9 cellular contexts compared by ENCODE assay signal in genomic region chr1:25694167-25694566, GRCh38.
DNase-seq lines count a peak whose midpoint lies in the region; ATAC-seq and TF ChIP-seq lines count a peak whose summit lies in the region.
"Had no signal": no experiment of that assay in that cellular context is flagged by ENCODE, and none has a peak within 500 bp of the region (broad histone marks: within the 10 kb centered on the region; RNA-seq: fewer than 3 reads in every experiment).

No MANE protein-coding gene starts in this region.

- H3K27me3 ChIP-seq in naive thymus-derived CD4-positive, alpha-beta T cell (ENCODE audit: control insufficient read depth in 2 of 2, insufficient read depth in 2 of 2, low read length in 2 of 2): no peaks in the 10 kb centered on the region
- H3K27me3 ChIP-seq in upper lobe of right lung: no peaks in the 10 kb centered on the region

- no peaks in the 10 kb centered on the region for H3K27me3 Mint-ChIP-seq in activated CD4-positive, alpha-beta T cell treated with anti-CD3 and anti-CD28 coated beads for 36 hours
- peaks cover 0 to 54% (median 0%) of the 10 kb centered on the region in 5 donors for H3K27me3 Mint-ChIP-seq in naive thymus-derived CD4-positive, alpha-beta T cell
- H3K27me3 Mint-ChIP-seq: effector memory CD8-positive, alpha-beta T cell had no signal

- POLR2A ChIA-PET in activated CD4-positive, alpha-beta T cell treated with anti-CD3 and anti-CD28 coated beads for 36 hours (lab: Charles Lee): interaction anchor here (1.0 kb wide), 1 partner anchor 18 kb away, joined by 3 read pairs; no protein-coding TSS in a partner anchor
- POLR2A ChIA-PET in naive thymus-derived CD4-positive, alpha-beta T cell (lab: Charles Lee): interaction anchor here (0.7 to 2.9 kb wide), 2 partner anchors 8 to 18 kb away, joined by 3 to 10 read pairs; no protein-coding TSS in a partner anchor

- H3K36me3 ChIP-seq in naive thymus-derived CD4-positive, alpha-beta T cell (ENCODE audit: control insufficient read depth in 2 of 3, insufficient read depth in 3 of 3, low read length in 3 of 3): peaks cover 0 to 15% (median 0%) of the 10 kb centered on the region in 3 experiments
- no peaks in the 10 kb centered on the region for H3K36me3 ChIP-seq in upper lobe of right lung

- H3K4me3 ChIP-seq in fibroblast of the aortic adventitia (ENCODE audit: low read depth, low read length) (no peak overlapping the region), upper lobe of right lung (no peak overlapping the region)
- H3K4me3 ChIP-seq in naive thymus-derived CD4-positive, alpha-beta T cell (ENCODE audit: low read length): no peak overlapping the region

- CTCF ChIA-PET in activated CD4-positive, alpha-beta T cell treated with anti-CD3 and anti-CD28 coated beads for 36 hours (lab: Charles Lee): interaction anchor here (0.6 to 3.4 kb wide), 9 partner anchors 11 to 150 kb away, joined by 3 to 16 read pairs (median 5); no protein-coding TSS in a partner anchor
- CTCF ChIA-PET in naive thymus-derived CD4-positive, alpha-beta T cell (lab: Charles Lee): interaction anchor here (0.9 to 1.6 kb wide), 3 partner anchors 52 to 81 kb away, joined by 3 to 4 read pairs (median 3); no protein-coding TSS in a partner anchor

- intact Hi-C loops in activated CD4-positive, alpha-beta T cell treated with anti-CD3 and anti-CD28 coated beads for 36 hours (cut with DNase I, micrococcal nuclease): loop anchor here in 1 of 2 experiments (5.0 kb wide), 1 partner anchor 147 kb away; no protein-coding TSS in a partner anchor
- intact Hi-C loops in naive thymus-derived CD4-positive, alpha-beta T cell (cut with micrococcal nuclease): no loop called here
- intact Hi-C loops in upper lobe of right lung (cut with DNase I): no loop called here

- no peak for TF ChIP-seq CTCF in fibroblast of the aortic adventitia (IDR thresholded peaks at IDR 0.05; ENCODE audit: insufficient read depth, low read length)
- TF ChIP-seq CTCF in upper lobe of right lung (IDR thresholded peaks at IDR 0.05): no peak

- peaks cover 0 to 68% of the 10 kb centered on the region in 2 donors for H3K4me1 ChIP-seq in naive thymus-derived CD4-positive, alpha-beta T cell (ENCODE audit: control insufficient read depth in 2 of 2, insufficient read depth in 2 of 2, low read length in 2 of 2)
- H3K4me1 ChIP-seq in upper lobe of right lung: peaks cover 33% of the 10 kb centered on the region

- DNase-seq in activated CD4-positive, alpha-beta T cell treated with anti-CD3 and anti-CD28 coated beads for 36 hours: no peak
- no peak for DNase-seq in activated CD4-positive, alpha-beta T cell treated with anti-CD3 and anti-CD28 coated beads for 1 hour
- peak; percentile 88 for DNase-seq in fibroblast of the aortic adventitia (ENCODE audit: low read depth)
- no peak for DNase-seq in naive thymus-derived CD4-positive, alpha-beta T cell
- no peak for DNase-seq in upper lobe of right lung
- DNase-seq in amniotic stem cell (lab: John Stamatoyannopoulos, UW): no peak
- no peak for DNase-seq in stimulated activated naive CD4-positive, alpha-beta T cell treated with Interleukin-2 at 50 U/mL for 16 hours (lab: John Stamatoyannopoulos, UW)
- DNase-seq: effector memory CD8-positive, alpha-beta T cell had no signal

- H3K4me3 Mint-ChIP-seq in activated CD4-positive, alpha-beta T cell treated with anti-CD3 and anti-CD28 coated beads for 36 hours: no peak overlapping the region
- H3K4me3 Mint-ChIP-seq in naive thymus-derived CD4-positive, alpha-beta T cell: no peak overlapping the region
- H3K4me3 Mint-ChIP-seq: effector memory CD8-positive, alpha-beta T cell had no signal

- no peaks in the 10 kb centered on the region for H3K9me3 Mint-ChIP-seq in activated CD4-positive, alpha-beta T cell treated with anti-CD3 and anti-CD28 coated beads for 36 hours (ENCODE audit: low read depth)
- peaks cover 0 to 2% (median 0%) of the 10 kb centered on the region in 11 donors for H3K9me3 Mint-ChIP-seq in naive thymus-derived CD4-positive, alpha-beta T cell
- H3K9me3 Mint-ChIP-seq: effector memory CD8-positive, alpha-beta T cell had no signal

- no peaks in the 10 kb centered on the region for H3K9me3 ChIP-seq in naive thymus-derived CD4-positive, alpha-beta T cell (ENCODE audit: control insufficient read depth in 2 of 3, low read length in 3 of 3)
- H3K9me3 ChIP-seq in upper lobe of right lung: no peaks in the 10 kb centered on the region

- ATAC-seq in activated CD4-positive, alpha-beta T cell treated with anti-CD3 and anti-CD28 coated beads for 36 hours: no peak
- no peak for ATAC-seq in naive thymus-derived CD4-positive, alpha-beta T cell
- ATAC-seq in upper lobe of right lung (no peak), GM21528 (IDR thresholded peaks at IDR 0.05; ENCODE audit: low FRiP score, unreplicated experiment) (no peak)
- ATAC-seq: effector memory CD8-positive, alpha-beta T cell had no signal

- peak overlapping the region; percentile 10 for H3K27ac Mint-ChIP-seq in activated CD4-positive, alpha-beta T cell treated with anti-CD3 and anti-CD28 coated beads for 36 hours
- peak overlapping the region in 7 of 9 donors; percentile 47 to 89 (median 74) for H3K27ac Mint-ChIP-seq in naive thymus-derived CD4-positive, alpha-beta T cell
- H3K27ac Mint-ChIP-seq: effector memory CD8-positive, alpha-beta T cell had no signal

- H3K36me3 Mint-ChIP-seq in activated CD4-positive, alpha-beta T cell treated with anti-CD3 and anti-CD28 coated beads for 36 hours (ENCODE audit: low read depth): peaks cover 2% of the 10 kb centered on the region
- H3K36me3 Mint-ChIP-seq in naive thymus-derived CD4-positive, alpha-beta T cell: peaks cover 0 to 16% (median 5%) of the 10 kb centered on the region in 5 donors

- H3K27ac ChIP-seq in naive thymus-derived CD4-positive, alpha-beta T cell (ENCODE audit: low read depth, low read length): no peak overlapping the region
- peak overlapping the region; percentile 83 for H3K27ac ChIP-seq in upper lobe of right lung

- peaks cover 57% of the 10 kb centered on the region for H3K4me1 Mint-ChIP-seq in activated CD4-positive, alpha-beta T cell treated with anti-CD3 and anti-CD28 coated beads for 36 hours
- peaks cover 27 to 89% (median 75%) of the 10 kb centered on the region in 7 donors for H3K4me1 Mint-ChIP-seq in naive thymus-derived CD4-positive, alpha-beta T cell
